1 cellular context compared by ENCODE assay signal in the genomic region with DNA sequence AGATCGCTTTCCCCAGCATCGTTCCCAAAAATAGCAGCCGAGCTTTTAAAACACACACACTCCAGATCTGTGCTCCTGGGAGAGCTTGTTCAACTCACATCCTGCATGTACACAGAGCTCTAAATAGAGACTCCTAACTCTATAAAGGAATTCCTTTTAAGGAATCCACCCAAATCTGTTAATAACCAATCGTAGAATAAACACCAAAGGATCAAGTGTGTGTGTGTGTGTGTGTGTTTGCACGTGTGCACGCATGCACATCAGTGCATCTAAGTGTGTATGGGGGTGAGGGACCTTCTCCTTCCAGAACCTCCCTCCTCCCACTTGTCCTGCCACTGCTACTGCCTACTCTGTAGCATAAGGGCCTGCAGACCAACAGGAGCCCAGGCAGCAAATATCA.
TF ChIP-seq lines count a peak whose summit lies in the region.

No MANE protein-coding gene starts in this region.

TF ChIP-seq in SK-N-SH treated with all-trans-retinoic acid at 6 μM for 48 hours, 23 proteins besides CTCF, POLR2A, EP300 and RAD21 (continued from another document):
- TF ChIP-seq, protein P1, sequence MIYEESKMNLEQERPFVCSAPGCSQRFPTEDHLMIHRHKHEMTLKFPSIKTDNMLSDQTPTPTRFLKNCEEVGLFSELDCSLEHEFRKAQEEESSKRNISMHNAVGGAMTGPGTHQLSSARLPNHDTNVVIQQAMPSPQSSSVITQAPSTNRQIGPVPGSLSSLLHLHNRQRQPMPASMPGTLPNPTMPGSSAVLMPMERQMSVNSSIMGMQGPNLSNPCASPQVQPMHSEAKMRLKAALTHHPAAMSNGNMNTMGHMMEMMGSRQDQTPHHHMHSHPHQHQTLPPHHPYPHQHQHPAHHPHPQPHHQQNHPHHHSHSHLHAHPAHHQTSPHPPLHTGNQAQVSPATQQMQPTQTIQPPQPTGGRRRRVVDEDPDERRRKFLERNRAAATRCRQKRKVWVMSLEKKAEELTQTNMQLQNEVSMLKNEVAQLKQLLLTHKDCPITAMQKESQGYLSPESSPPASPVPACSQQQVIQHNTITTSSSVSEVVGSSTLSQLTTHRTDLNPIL (CRISPR knock-in tag; IDR thresholded peaks at IDR 0.05; ENCODE audit: low read depth): no peak
- TF ChIP-seq GLIS3 (CRISPR knock-in tag; IDR thresholded peaks at IDR 0.05) (no peak), ZNF70 (CRISPR knock-in tag; IDR thresholded peaks at IDR 0.05) (no peak), ZFP30 (CRISPR knock-in tag; IDR thresholded peaks at IDR 0.05) (no peak), ARNTL (CRISPR knock-in tag; IDR thresholded peaks at IDR 0.05; ENCODE audit: borderline replicate concordance, low read depth) (no peak), TCF4 (CRISPR knock-in tag; IDR thresholded peaks at IDR 0.05; ENCODE audit: borderline replicate concordance) (no peak), RARB (CRISPR knock-in tag; IDR thresholded peaks at IDR 0.05) (no peak), ESRRG (CRISPR knock-in tag; IDR thresholded peaks at IDR 0.05) (no peak), BACH2 (CRISPR knock-in tag; IDR thresholded peaks at IDR 0.05; ENCODE audit: borderline replicate concordance) (no peak), ISL1 (CRISPR knock-in tag; IDR thresholded peaks at IDR 0.05) (no peak)
TF ChIP-seq in SK-N-SH treated with all-trans-retinoic acid at 6 μM for 48 hours: peak in this region for 0.
